23 cellular contexts compared by ENCODE assay signal in genomic region chr5:96909435-96909834, GRCh38. TPM values are rescaled to one million over a fixed set of nuclear protein-coding genes. Genes with fewer than 3 reads are reported as not detected.
DNase-seq lines count a peak whose midpoint lies in the region; ATAC-seq lines count a peak whose summit lies in the region.
"Had no signal": no experiment of that assay in that cellular context is flagged by ENCODE, and none has a peak within 500 bp of the region (broad histone marks: within the 10 kb centered on the region; RNA-seq: fewer than 3 reads in every experiment).

No MANE protein-coding gene starts in this region.

- no peak overlapping the region for H2BK120ac ChIP-seq in neuronal stem cell (ENCODE audit: low read depth, low read length)

- H3K9me3 ChIP-seq in neuronal stem cell (replicated peaks in 1 of 2; ENCODE audit: control insufficient read depth in 2 of 2, insufficient read depth in 1 of 2, low read depth in 1 of 2, low read length in 2 of 2), result no peaks in the 10 kb centered on the region
- H3K9me3 ChIP-seq: BLaER1, HAP-1, SJSA1 had no signal

- H3K36me3 ChIP-seq in neuronal stem cell (replicated peaks in 1 of 2; ENCODE audit: control insufficient read depth in 2 of 2, insufficient read depth in 2 of 2, low read length in 2 of 2), result no peaks in the 10 kb centered on the region
- H3K36me3 ChIP-seq: HAP-1 had no signal

- no peak for DNase-seq in activated naive CD8-positive, alpha-beta T cell treated with anti-CD3 and anti-CD28 coated beads, Interleukin-2, amount 50 U/mL, for 24 hours
- no peak for DNase-seq in effector memory CD8-positive, alpha-beta T cell
- DNase-seq in neuronal stem cell (ENCODE audit: low spot score) (no peak), GDM1 (lab: John Stamatoyannopoulos, UW) (no peak)
- DNase-seq: CD4-positive, CD25-positive, alpha-beta regulatory T cell; GOT3; NCI-H1092 treated with DMSO at 0.1 percent for 48 hours; NCI-H1436; NCI-H187; NCI-H2081 treated with DMSO at 0.1 percent for 48 hours; NCI-H2171; NCI-H226; NCI-H510A; NCI-H69; Right ventricle myocardium superior; RPMI8226 had no signal

- H3K27ac Mint-ChIP-seq in activated naive CD8-positive, alpha-beta T cell, result peak overlapping the region; percentile 73
- no peak overlapping the region for H3K27ac Mint-ChIP-seq in activated naive CD8-positive, alpha-beta T cell treated with anti-CD3 and anti-CD28 coated beads, Interleukin-2, amount 50 U/mL, for 24 hours
- peak overlapping the region; percentile 32 to 44 for H3K27ac Mint-ChIP-seq in effector memory CD8-positive, alpha-beta T cell

- no peak overlapping the region for H2BK15ac ChIP-seq in neuronal stem cell (ENCODE audit: low read length)

- no CpG with 5 or more reads among the region's 4 CpGs for WGBS in neuronal stem cell (ENCODE audit: extremely low coverage in 2 of 2, insufficient read length in 2 of 2, insufficient replicate concordance in 1 of 2), 2 donors

- H2AK5ac ChIP-seq in neuronal stem cell (ENCODE audit: low read depth, low read length), result no peak overlapping the region

- H2BK5ac ChIP-seq in neuronal stem cell (ENCODE audit: low read length), result no peak overlapping the region

- no peak overlapping the region for H4K91ac ChIP-seq in neuronal stem cell (ENCODE audit: low read depth, low read length, poor library complexity)

- H3K4me1 Mint-ChIP-seq in activated naive CD8-positive, alpha-beta T cell (ENCODE audit: low read depth), result peaks cover 24% of the 10 kb centered on the region
- peaks cover 7% of the 10 kb centered on the region for H3K4me1 Mint-ChIP-seq in activated naive CD8-positive, alpha-beta T cell treated with anti-CD3 and anti-CD28 coated beads, Interleukin-2, amount 50 U/mL, for 24 hours
- H3K4me1 Mint-ChIP-seq in effector memory CD8-positive, alpha-beta T cell (ENCODE audit: low read depth in 2 of 2), result peaks cover 0 to 18% of the 10 kb centered on the region in 2 donors

- H2BK12ac ChIP-seq in neuronal stem cell (ENCODE audit: low read length), result no peak overlapping the region

- no peak overlapping the region for H3K18ac ChIP-seq in neuronal stem cell (ENCODE audit: low read length)

- H3K4me3 ChIP-seq in neuronal stem cell (ENCODE audit: low read length in 2 of 2), result no peak overlapping the region
- H3K4me3 ChIP-seq: BLaER1, HAP-1, SJSA1 had no signal

- ATAC-seq in activated naive CD8-positive, alpha-beta T cell treated with anti-CD3 and anti-CD28 coated beads, Interleukin-2, amount 50 U/mL, for 24 hours, result no peak
- ATAC-seq in effector memory CD8-positive, alpha-beta T cell (replicated peaks), result no peak
- ATAC-seq in GM21381 (IDR thresholded peaks at IDR 0.05; ENCODE audit: unreplicated experiment), result no peak
- ATAC-seq in HG02798 (IDR thresholded peaks at IDR 0.05; ENCODE audit: poor library complexity, unreplicated experiment), result no peak

- no peak overlapping the region for H3K4me3 Mint-ChIP-seq in activated naive CD8-positive, alpha-beta T cell
- no peak overlapping the region for H3K4me3 Mint-ChIP-seq in activated naive CD8-positive, alpha-beta T cell treated with anti-CD3 and anti-CD28 coated beads, Interleukin-2, amount 50 U/mL, for 24 hours
- no peak overlapping the region for H3K4me3 Mint-ChIP-seq in effector memory CD8-positive, alpha-beta T cell
- H3K4me3 Mint-ChIP-seq: CD4-positive, CD25-positive, alpha-beta regulatory T cell had no signal

- H3K36me3 Mint-ChIP-seq in activated naive CD8-positive, alpha-beta T cell, result peaks cover 14% of the 10 kb centered on the region
- peaks cover 34% of the 10 kb centered on the region for H3K36me3 Mint-ChIP-seq in activated naive CD8-positive, alpha-beta T cell treated with anti-CD3 and anti-CD28 coated beads, Interleukin-2, amount 50 U/mL, for 24 hours (ENCODE audit: low read depth)
- peaks cover 72% of the 10 kb centered on the region for H3K36me3 Mint-ChIP-seq in effector memory CD8-positive, alpha-beta T cell (ENCODE audit: insufficient read depth)

- peaks cover 0 to 4% of the 10 kb centered on the region in 2 donors for H3K4me1 ChIP-seq in neuronal stem cell (ENCODE audit: control insufficient read depth in 2 of 2, insufficient read depth in 1 of 2, low read depth in 1 of 2, low read length in 2 of 2)
- H3K4me1 ChIP-seq: BLaER1, HAP-1, SJSA1 had no signal

- H3K4ac ChIP-seq in neuronal stem cell (ENCODE audit: low read length), result no peak overlapping the region

- no peak overlapping the region for H3K14ac ChIP-seq in neuronal stem cell (ENCODE audit: low read length)

- no peaks in the 10 kb centered on the region for H3K9me3 Mint-ChIP-seq in activated naive CD8-positive, alpha-beta T cell (ENCODE audit: low read depth)
- H3K9me3 Mint-ChIP-seq in activated naive CD8-positive, alpha-beta T cell treated with anti-CD3 and anti-CD28 coated beads, Interleukin-2, amount 50 U/mL, for 24 hours, result no peaks in the 10 kb centered on the region
- no peaks in the 10 kb centered on the region for H3K9me3 Mint-ChIP-seq in effector memory CD8-positive, alpha-beta T cell
- H3K9me3 Mint-ChIP-seq: CD4-positive, CD25-positive, alpha-beta regulatory T cell; IgD-negative memory B cell had no signal

- H3K9ac ChIP-seq in neuronal stem cell (ENCODE audit: low read depth, low read length, poor library complexity), result no peak overlapping the region
- H3K9ac ChIP-seq: BLaER1 had no signal

- H3K79me1 ChIP-seq in neuronal stem cell (ENCODE audit: low read depth, low read length), result no peaks in the 10 kb centered on the region

- no peak overlapping the region for H3K23ac ChIP-seq in neuronal stem cell (ENCODE audit: low read depth, low read length, poor library complexity)

- H4K8ac ChIP-seq in neuronal stem cell (ENCODE audit: low read depth, low read length), result no peak overlapping the region

- H3K27ac ChIP-seq in neuronal stem cell (replicated peaks; ENCODE audit: low read length), result no peak overlapping the region
- H3K27ac ChIP-seq: BLaER1, SJSA1 had no signal

- no peaks in the 10 kb centered on the region for H3K27me3 ChIP-seq in neuronal stem cell (ENCODE audit: control insufficient read depth in 3 of 3, insufficient read depth in 3 of 3, low read depth in 1 of 3, low read length in 3 of 3)
- H3K27me3 ChIP-seq: BLaER1, SJSA1 had no signal

- peak overlapping the region; percentile 45 for H2AFZ ChIP-seq in neuronal stem cell (ENCODE audit: low read length)

- H3K27me3 Mint-ChIP-seq in activated naive CD8-positive, alpha-beta T cell, result no peaks in the 10 kb centered on the region
- H3K27me3 Mint-ChIP-seq in activated naive CD8-positive, alpha-beta T cell treated with anti-CD3 and anti-CD28 coated beads, Interleukin-2, amount 50 U/mL, for 24 hours, result no peaks in the 10 kb centered on the region
- H3K27me3 Mint-ChIP-seq in effector memory CD8-positive, alpha-beta T cell, result no peaks in the 10 kb centered on the region
- H3K27me3 Mint-ChIP-seq: CD4-positive, CD25-positive, alpha-beta regulatory T cell; IgD-negative memory B cell had no signal

- no peak overlapping the region for H3K4me2 ChIP-seq in neuronal stem cell (ENCODE audit: insufficient read depth, low read length, poor library complexity, severe bottlenecking)
- H3K4me2 ChIP-seq: BLaER1 had no signal

RNA-seq across cellular contexts. Expression of gene LNPEP, which starts 26.4 kb away (rescaled TPM):
- 2.2 TPM for polyA plus RNA-seq in neuronal stem cell (2013, experiment 1 of 2)
- polyA plus RNA-seq in neuronal stem cell (2013, experiment 2 of 2), result 2.7 TPM

RNA-seq across cellular contexts. Expression of gene ERAP2, which starts 33.1 kb away (rescaled TPM):
- polyA plus RNA-seq in neuronal stem cell (2013, experiment 1 of 2), result not detected
- polyA plus RNA-seq in neuronal stem cell (2013, experiment 2 of 2), result not detected
